ENCODE assay signal across 8 cellular contexts in genomic region chr5:16736158-16736994, GRCh38.
DNase-seq lines count a peak whose midpoint lies in the region; ATAC-seq and TF ChIP-seq lines count a peak whose summit lies in the region.

No MANE protein-coding gene starts in this region.

- peaks cover 39% of the 10 kb centered on the region for H3K36me3 ChIP-seq in RWPE2 (ENCODE audit: low read depth)

- peak; percentile 83 for DNase-seq in LNCaP clone FGC (ENCODE audit: low read depth)
- peak; percentile 73 for DNase-seq in RWPE2 (ENCODE audit: low spot score)
- peak; percentile 73 for DNase-seq in fibroblast of the conjunctiva (ENCODE audit: low read depth)
- peak; percentile 43 for DNase-seq in progenitor cell of endocrine pancreas (ENCODE audit: low spot score, unreplicated experiment)
- no peak for DNase-seq in GM13976 (ENCODE audit: low spot score)
- no peak for DNase-seq in NCI-H187 (lab: John Stamatoyannopoulos, UW)
- no peak for DNase-seq in HuH-7.5 (ENCODE audit: low spot score)

- H3K4me1 Mint-ChIP-seq in progenitor cell of endocrine pancreas (ENCODE audit: low read depth): peaks cover 65% of the 10 kb centered on the region

- TF ChIP-seq CTCF in LNCaP clone FGC (IDR thresholded peaks at IDR 0.05; ENCODE audit: control insufficient read depth, extremely low read depth, insufficient read depth) (no peak), RWPE2 (IDR thresholded peaks at IDR 0.05; ENCODE audit: poor library complexity, severe bottlenecking) (no peak), progenitor cell of endocrine pancreas (IDR thresholded peaks at IDR 0.05; ENCODE audit: unreplicated experiment) (no peak), GM13976 (IDR thresholded peaks at IDR 0.05; ENCODE audit: borderline replicate concordance, control extremely low read depth, extremely low read depth, insufficient read depth, missing control alignments) (no peak)

- ATAC-seq in RWPE2 (ENCODE audit: low read depth): peak; percentile 93
- ATAC-seq in HG02759 (IDR thresholded peaks at IDR 0.05; ENCODE audit: unreplicated experiment): no peak

- peaks cover 24% of the 10 kb centered on the region for H3K4me1 ChIP-seq in RWPE2 (ENCODE audit: insufficient read depth, poor library complexity, severe bottlenecking)

- H3K4me3 ChIP-seq in LNCaP clone FGC (ENCODE audit: low read depth, low read length): no peak overlapping the region
- H3K4me3 ChIP-seq in RWPE2 (ENCODE audit: severe bottlenecking): no peak overlapping the region

- no peaks in the 10 kb centered on the region for H3K9me3 ChIP-seq in RWPE2 (ENCODE audit: severe bottlenecking)

- in situ Hi-C loops in GM13976 (cut with MboI; ENCODE audit: low sequenced_read_pairs, unreplicated experiment): no loop called here

- H3K9me3 Mint-ChIP-seq in progenitor cell of endocrine pancreas (ENCODE audit: low read depth): no peaks in the 10 kb centered on the region

- H3K27ac ChIP-seq in RWPE2 (ENCODE audit: poor library complexity, severe bottlenecking): peak overlapping the region; percentile 50

- H3K36me3 Mint-ChIP-seq in progenitor cell of endocrine pancreas (ENCODE audit: insufficient read depth): peaks cover 14% of the 10 kb centered on the region

- H3K4me3 Mint-ChIP-seq in progenitor cell of endocrine pancreas (ENCODE audit: low read depth): peak overlapping the region; percentile 79

- H3K27me3 Mint-ChIP-seq in progenitor cell of endocrine pancreas: no peaks in the 10 kb centered on the region

- peak overlapping the region; percentile 97 for H3K27ac Mint-ChIP-seq in progenitor cell of endocrine pancreas

- H3K27me3 ChIP-seq in RWPE2 (ENCODE audit: insufficient read depth, poor library complexity, severe bottlenecking): no peaks in the 10 kb centered on the region

Comparison
In these comparisons a context has a peak if more than half of its experiments do, and no peak if none do; other contexts are left out.
1. DNase-seq: peak in LNCaP clone FGC (single experiment), RWPE2 (single experiment), fibroblast of the conjunctiva (single experiment) and progenitor cell of endocrine pancreas (single experiment); none in GM13976 (single experiment), NCI-H187 (0 of 2) and HuH-7.5 (single experiment).